Comparison of ENCODE assay signal across 8 cellular contexts in the genomic region with DNA sequence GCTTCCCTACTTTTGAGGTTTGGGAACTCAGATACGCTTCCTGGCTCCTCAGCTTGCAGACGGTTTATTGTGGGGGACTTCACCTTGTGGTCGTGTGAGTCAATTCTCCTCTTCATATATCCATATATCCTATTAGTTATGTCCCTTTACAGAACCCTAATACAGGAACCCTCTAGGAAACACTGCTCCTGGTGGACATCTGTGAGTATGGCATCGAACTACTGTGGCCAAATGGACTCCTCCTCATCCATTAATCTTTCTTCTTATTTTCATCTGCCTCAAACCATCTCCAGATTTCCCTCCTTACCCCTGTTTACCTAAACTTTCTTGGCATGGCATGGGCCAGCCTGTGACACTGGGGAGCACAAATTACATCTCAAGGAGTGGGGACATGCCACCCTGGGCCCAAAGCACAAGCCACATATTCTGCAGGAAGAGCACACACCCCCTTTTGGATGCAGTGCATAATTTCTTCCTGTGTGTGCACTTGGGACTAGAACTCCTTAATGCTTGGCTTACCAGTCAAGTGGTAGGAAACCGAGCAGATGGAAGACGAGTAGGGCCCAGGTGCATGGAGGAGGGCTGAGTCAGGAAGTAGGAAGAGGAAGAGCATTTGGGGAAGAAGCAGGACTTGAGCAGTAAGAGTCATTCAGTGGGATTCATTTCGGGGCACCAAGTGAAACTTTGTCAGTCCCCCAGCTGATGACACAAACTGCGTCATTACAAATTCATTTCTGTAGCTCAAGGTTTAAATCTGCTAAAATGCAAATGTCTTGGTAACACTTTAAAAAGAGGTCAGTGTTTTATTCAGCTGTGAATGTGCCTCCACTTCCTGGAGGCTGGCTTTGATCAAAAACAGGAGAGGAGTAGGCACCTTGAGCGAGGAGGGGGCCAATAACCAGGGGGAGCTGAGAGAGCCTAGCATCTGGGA.
DNase-seq lines count a peak whose midpoint lies in the region; ATAC-seq and TF ChIP-seq lines count a peak whose summit lies in the region.

No MANE protein-coding gene starts in this region.

- H3K27ac ChIP-seq in spleen = no peak overlapping the region

- H3K27ac Mint-ChIP-seq in activated naive CD4-positive, alpha-beta T cell treated with anti-CD3 and anti-CD28 coated beads for 36 hours = peak overlapping the region; percentile 26
- no peak overlapping the region for H3K27ac Mint-ChIP-seq in activated naive CD4-positive, alpha-beta T cell treated with anti-CD3 and anti-CD28 coated beads, Interleukin-2, amount 10 ng/mL, durations not matched to agents 7 days and 5 days

- H3K9me3 ChIP-seq in spleen = peaks cover 0 to 13% (median 4%) of the 10 kb centered on the region in 8 donors

- H3K36me3 ChIP-seq in spleen = no peaks in the 10 kb centered on the region

- no peak for ATAC-seq in GM18498 (IDR thresholded peaks at IDR 0.05; ENCODE audit: unreplicated experiment)
- ATAC-seq in GM21786 (IDR thresholded peaks at IDR 0.05; ENCODE audit: unreplicated experiment) = no peak

- H3K27me3 ChIP-seq in spleen (replicated peaks in 1 of 7) = no peaks in the 10 kb centered on the region

- H3K4me3 Mint-ChIP-seq in activated naive CD4-positive, alpha-beta T cell treated with anti-CD3 and anti-CD28 coated beads for 36 hours = no peak overlapping the region
- H3K4me3 Mint-ChIP-seq in activated naive CD4-positive, alpha-beta T cell treated with anti-CD3 and anti-CD28 coated beads, Interleukin-2, amount 10 ng/mL, durations not matched to agents 7 days and 5 days = no peak overlapping the region

- H3K4me1 ChIP-seq in spleen = peaks cover 10 to 35% (median 25%) of the 10 kb centered on the region in 6 donors

- intact Hi-C loops in activated naive CD4-positive, alpha-beta T cell treated with anti-CD3 and anti-CD28 coated beads for 36 hours (cut with micrococcal nuclease) = loop anchor here (5.0 kb wide), 3 partner anchors 115 to 1660 kb away; a partner anchor contains a TSS
- intact Hi-C loops in spleen (cut with DNase I; ENCODE audit: low total_unique reads) = no loop called here

- DNase-seq in activated naive CD4-positive, alpha-beta T cell treated with anti-CD3 and anti-CD28 coated beads for 36 hours = peak; percentile 19
- DNase-seq in activated naive CD4-positive, alpha-beta T cell treated with anti-CD3 and anti-CD28 coated beads, Interleukin-2, amount 10 ng/mL, durations not matched to agents 7 days and 5 days = no peak
- DNase-seq in NB4 (ENCODE audit: low read depth) = peak; percentile 79
- peak; percentile 4 for DNase-seq in cerebellar cortex (ENCODE audit: low spot score)
- no peak for DNase-seq in spleen
- no peak for DNase-seq in dedifferentiated amniotic fluid mesenchymal stem cell (ENCODE audit: extremely low spot score)

- TF ChIP-seq POLR2A in NB4 (IDR thresholded peaks at IDR 0.05; ENCODE audit: extremely low read depth, insufficient read length) (no peak), spleen (IDR thresholded peaks at IDR 0.05) (no peak)

- H3K4me1 Mint-ChIP-seq in activated naive CD4-positive, alpha-beta T cell treated with anti-CD3 and anti-CD28 coated beads for 36 hours (ENCODE audit: low read depth) = peaks cover 48% of the 10 kb centered on the region
- H3K4me1 Mint-ChIP-seq in activated naive CD4-positive, alpha-beta T cell treated with anti-CD3 and anti-CD28 coated beads, Interleukin-2, amount 10 ng/mL, durations not matched to agents 7 days and 5 days = peaks cover 41% of the 10 kb centered on the region

- CTCF ChIA-PET in activated naive CD4-positive, alpha-beta T cell treated with anti-CD3 and anti-CD28 coated beads for 36 hours (lab: Charles Lee) = interaction anchor here (1.2 kb wide), 1 partner anchor 10 kb away, joined by 3 read pairs; no protein-coding TSS in a partner anchor
- CTCF ChIA-PET in activated naive CD4-positive, alpha-beta T cell treated with anti-CD3 and anti-CD28 coated beads, Interleukin-2, amount 10 ng/mL, durations not matched to agents 7 days and 5 days (lab: Charles Lee) = interaction anchor here (1.3 to 3.4 kb wide), 3 partner anchors 9 to 76 kb away, joined by 4 to 22 read pairs (median 4); no protein-coding TSS in a partner anchor

- H3K4me3 ChIP-seq in NB4 (ENCODE audit: low read depth, low read length) (no peak overlapping the region), spleen (no peak overlapping the region)

- TF ChIP-seq CTCF in NB4 (IDR thresholded peaks at IDR 0.05; ENCODE audit: low read depth, low read length) (peak; percentile 70), spleen (IDR thresholded peaks at IDR 0.05 in 8 of 11, conservative IDR thresholded peaks at IDR 0.05 in 3 of 11) (peak in 6 of 11 experiments; percentile 13 to 57 (median 42))

- no peaks in the 10 kb centered on the region for H3K27me3 Mint-ChIP-seq in activated naive CD4-positive, alpha-beta T cell treated with anti-CD3 and anti-CD28 coated beads for 36 hours (ENCODE audit: low read depth)
- no peaks in the 10 kb centered on the region for H3K27me3 Mint-ChIP-seq in activated naive CD4-positive, alpha-beta T cell treated with anti-CD3 and anti-CD28 coated beads, Interleukin-2, amount 10 ng/mL, durations not matched to agents 7 days and 5 days

- 48 to 65% (median 52%) methylated on average over 9 of the region's 9 CpGs for WGBS in spleen, 5 donors

- H3K36me3 Mint-ChIP-seq in activated naive CD4-positive, alpha-beta T cell treated with anti-CD3 and anti-CD28 coated beads for 36 hours (ENCODE audit: low read depth) = no peaks in the 10 kb centered on the region
- H3K36me3 Mint-ChIP-seq in activated naive CD4-positive, alpha-beta T cell treated with anti-CD3 and anti-CD28 coated beads, Interleukin-2, amount 10 ng/mL, durations not matched to agents 7 days and 5 days = peaks cover 6% of the 10 kb centered on the region

- peaks cover 5% of the 10 kb centered on the region for H3K9me3 Mint-ChIP-seq in activated naive CD4-positive, alpha-beta T cell treated with anti-CD3 and anti-CD28 coated beads for 36 hours
- H3K9me3 Mint-ChIP-seq in activated naive CD4-positive, alpha-beta T cell treated with anti-CD3 and anti-CD28 coated beads, Interleukin-2, amount 10 ng/mL, durations not matched to agents 7 days and 5 days = peaks cover 6% of the 10 kb centered on the region

Comparison
In these comparisons a context has a peak if more than half of its experiments do, and no peak if none do; other contexts are left out.
1. DNase-seq: peak in activated naive CD4-positive, alpha-beta T cell treated with anti-CD3 and anti-CD28 coated beads for 36 hours (single experiment), NB4 (single experiment) and cerebellar cortex (single experiment); none in activated naive CD4-positive, alpha-beta T cell treated with anti-CD3 and anti-CD28 coated beads, Interleukin-2, amount 10 ng/mL, durations not matched to agents 7 days and 5 days (single experiment), spleen (single experiment) and dedifferentiated amniotic fluid mesenchymal stem cell (single experiment).